In the genomic region with DNA sequence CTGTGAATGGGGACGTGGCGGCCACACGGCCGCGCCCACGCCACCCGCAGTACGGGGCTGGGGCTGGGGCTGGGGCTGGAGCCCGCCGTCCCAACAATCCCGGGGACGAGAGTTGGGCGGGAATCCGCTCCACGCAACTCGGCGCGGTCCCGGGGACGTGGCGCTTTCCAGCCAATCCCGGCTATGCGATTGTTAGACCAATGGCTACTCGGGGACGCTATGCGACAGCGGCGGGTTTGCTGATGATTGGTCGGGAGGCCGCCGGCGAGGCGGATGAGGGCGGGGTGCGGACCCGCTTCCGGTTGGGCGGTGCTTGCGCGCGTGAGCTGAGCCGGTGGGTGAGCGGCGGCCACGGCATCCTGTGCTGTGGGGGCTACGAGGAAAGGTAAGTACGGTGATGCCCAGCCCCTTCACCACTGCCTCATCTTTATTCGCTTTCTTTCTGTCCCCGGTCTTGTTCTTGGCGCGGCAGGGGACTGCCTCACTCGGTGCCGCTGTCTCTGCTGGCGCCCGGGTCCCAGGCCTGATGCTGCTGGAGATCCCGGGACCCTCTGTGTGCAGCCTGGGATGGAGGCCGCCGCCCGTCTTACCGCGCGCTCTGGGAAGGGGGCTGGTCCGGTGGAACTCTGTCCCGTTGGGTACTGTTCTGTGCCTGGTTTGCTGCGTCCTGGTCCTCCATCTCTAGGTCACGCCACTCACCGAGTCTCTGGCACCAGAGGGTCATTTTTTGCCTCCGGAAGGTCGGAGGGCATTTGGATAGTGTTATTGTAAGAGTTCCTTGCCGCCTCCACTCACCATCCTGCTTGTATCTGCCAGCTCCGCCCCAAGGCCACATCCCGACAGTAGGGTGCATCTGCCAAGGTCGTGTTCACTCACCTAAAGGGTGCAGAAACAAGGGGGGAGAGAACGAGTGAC, we compare ENCODE assay signal across 1 cellular context.
TF ChIP-seq lines count a peak whose summit lies in the region.

A gene (plus strand): TSS at position 312 of the 915 bp plus-strand sequence. CDS start 9,225 bp downstream, outside the sequence.

TF ChIP-seq in HepG2, 621 proteins besides CTCF, POLR2A, EP300 and RAD21 (continued from another document and continues in another):
- no peak for TF ChIP-seq ZNF557 (CRISPR knock-in tag; IDR thresholded peaks at IDR 0.05)
- TF ChIP-seq, protein P1, sequence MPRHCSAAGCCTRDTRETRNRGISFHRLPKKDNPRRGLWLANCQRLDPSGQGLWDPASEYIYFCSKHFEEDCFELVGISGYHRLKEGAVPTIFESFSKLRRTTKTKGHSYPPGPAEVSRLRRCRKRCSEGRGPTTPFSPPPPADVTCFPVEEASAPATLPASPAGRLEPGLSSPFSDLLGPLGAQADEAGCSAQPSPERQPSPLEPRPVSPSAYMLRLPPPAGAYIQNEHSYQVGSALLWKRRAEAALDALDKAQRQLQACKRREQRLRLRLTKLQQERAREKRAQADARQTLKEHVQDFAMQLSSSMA (CRISPR knock-in tag; IDR thresholded peaks at IDR 0.05): no peak
- no peak; the same call in 1 of the 2 replicates for TF ChIP-seq ZNF629 (CRISPR knock-in tag; conservative IDR thresholded peaks at IDR 0.05)
- peak; percentile 75; the same call in 1 of the 2 replicates for TF ChIP-seq ZFP90 (CRISPR knock-in tag; IDR thresholded peaks at IDR 0.05; ENCODE audit: borderline replicate concordance)
- TF ChIP-seq ZNF432 (CRISPR knock-in tag; IDR thresholded peaks at IDR 0.05; ENCODE audit: borderline replicate concordance): no peak
- peak; percentile 85 for TF ChIP-seq GATAD1 (CRISPR knock-in tag; IDR thresholded peaks at IDR 0.05)
- TF ChIP-seq, protein P2, sequence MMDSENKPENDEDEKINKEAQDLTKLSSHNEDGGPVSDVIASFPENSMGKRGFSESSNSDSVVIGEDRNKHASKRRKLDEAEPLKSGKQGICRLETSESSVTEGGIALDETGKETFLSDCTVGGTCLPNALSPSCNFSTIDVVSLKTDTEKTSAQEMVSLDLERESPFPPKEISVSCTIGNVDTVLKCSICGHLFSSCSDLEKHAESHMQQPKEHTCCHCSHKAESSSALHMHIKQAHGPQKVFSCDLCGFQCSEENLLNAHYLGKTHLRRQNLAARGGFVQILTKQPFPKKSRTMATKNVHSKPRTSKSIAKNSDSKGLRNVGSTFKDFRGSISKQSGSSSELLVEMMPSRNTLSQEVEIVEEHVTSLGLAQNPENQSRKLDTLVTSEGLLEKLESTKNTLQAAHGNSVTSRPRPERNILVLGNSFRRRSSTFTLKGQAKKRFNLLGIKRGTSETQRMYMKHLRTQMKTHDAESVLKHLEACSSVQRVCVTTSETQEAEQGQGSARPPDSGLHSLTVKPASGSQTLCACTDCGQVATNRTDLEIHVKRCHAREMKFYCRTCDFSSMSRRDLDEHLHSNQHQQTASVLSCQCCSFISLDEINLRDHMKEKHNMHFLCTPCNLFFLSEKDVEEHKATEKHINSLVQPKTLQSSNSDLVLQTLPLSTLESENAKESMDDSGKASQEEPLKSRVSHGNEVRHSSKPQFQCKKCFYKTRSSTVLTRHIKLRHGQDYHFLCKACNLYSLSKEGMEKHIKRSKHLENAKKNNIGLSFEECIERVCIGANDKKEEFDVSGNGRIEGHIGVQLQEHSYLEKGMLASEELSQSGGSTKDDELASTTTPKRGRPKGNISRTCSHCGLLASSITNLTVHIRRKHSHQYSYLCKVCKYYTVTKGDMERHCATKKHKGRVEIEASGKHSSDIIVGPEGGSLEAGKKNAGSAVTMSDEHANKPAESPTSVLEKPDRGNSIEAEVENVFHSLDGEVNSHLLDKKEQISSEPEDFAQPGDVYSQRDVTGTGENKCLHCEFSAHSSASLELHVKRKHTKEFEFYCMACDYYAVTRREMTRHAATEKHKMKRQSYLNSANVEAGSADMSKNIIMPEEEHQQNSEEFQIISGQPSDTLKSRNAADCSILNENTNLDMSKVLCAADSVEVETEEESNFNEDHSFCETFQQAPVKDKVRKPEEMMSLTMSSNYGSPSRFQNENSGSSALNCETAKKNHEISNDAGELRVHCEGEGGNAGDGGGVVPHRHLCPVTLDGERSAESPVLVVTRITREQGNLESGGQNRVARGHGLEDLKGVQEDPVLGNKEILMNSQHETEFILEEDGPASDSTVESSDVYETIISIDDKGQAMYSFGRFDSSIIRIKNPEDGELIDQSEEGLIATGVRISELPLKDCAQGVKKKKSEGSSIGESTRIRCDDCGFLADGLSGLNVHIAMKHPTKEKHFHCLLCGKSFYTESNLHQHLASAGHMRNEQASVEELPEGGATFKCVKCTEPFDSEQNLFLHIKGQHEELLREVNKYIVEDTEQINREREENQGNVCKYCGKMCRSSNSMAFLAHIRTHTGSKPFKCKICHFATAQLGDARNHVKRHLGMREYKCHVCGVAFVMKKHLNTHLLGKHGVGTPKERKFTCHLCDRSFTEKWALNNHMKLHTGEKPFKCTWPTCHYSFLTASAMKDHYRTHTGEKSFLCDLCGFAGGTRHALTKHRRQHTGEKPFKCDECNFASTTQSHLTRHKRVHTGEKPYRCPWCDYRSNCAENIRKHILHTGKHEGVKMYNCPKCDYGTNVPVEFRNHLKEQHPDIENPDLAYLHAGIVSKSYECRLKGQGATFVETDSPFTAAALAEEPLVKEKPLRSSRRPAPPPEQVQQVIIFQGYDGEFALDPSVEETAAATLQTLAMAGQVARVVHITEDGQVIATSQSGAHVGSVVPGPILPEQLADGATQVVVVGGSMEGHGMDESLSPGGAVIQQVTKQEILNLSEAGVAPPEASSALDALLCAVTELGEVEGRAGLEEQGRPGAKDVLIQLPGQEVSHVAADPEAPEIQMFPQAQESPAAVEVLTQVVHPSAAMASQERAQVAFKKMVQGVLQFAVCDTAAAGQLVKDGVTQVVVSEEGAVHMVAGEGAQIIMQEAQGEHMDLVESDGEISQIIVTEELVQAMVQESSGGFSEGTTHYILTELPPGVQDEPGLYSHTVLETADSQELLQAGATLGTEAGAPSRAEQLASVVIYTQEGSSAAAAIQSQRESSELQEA (CRISPR knock-in tag; IDR thresholded peaks at IDR 0.05; ENCODE audit: not compliant biosample characterization): no peak
- TF ChIP-seq, protein P3, sequence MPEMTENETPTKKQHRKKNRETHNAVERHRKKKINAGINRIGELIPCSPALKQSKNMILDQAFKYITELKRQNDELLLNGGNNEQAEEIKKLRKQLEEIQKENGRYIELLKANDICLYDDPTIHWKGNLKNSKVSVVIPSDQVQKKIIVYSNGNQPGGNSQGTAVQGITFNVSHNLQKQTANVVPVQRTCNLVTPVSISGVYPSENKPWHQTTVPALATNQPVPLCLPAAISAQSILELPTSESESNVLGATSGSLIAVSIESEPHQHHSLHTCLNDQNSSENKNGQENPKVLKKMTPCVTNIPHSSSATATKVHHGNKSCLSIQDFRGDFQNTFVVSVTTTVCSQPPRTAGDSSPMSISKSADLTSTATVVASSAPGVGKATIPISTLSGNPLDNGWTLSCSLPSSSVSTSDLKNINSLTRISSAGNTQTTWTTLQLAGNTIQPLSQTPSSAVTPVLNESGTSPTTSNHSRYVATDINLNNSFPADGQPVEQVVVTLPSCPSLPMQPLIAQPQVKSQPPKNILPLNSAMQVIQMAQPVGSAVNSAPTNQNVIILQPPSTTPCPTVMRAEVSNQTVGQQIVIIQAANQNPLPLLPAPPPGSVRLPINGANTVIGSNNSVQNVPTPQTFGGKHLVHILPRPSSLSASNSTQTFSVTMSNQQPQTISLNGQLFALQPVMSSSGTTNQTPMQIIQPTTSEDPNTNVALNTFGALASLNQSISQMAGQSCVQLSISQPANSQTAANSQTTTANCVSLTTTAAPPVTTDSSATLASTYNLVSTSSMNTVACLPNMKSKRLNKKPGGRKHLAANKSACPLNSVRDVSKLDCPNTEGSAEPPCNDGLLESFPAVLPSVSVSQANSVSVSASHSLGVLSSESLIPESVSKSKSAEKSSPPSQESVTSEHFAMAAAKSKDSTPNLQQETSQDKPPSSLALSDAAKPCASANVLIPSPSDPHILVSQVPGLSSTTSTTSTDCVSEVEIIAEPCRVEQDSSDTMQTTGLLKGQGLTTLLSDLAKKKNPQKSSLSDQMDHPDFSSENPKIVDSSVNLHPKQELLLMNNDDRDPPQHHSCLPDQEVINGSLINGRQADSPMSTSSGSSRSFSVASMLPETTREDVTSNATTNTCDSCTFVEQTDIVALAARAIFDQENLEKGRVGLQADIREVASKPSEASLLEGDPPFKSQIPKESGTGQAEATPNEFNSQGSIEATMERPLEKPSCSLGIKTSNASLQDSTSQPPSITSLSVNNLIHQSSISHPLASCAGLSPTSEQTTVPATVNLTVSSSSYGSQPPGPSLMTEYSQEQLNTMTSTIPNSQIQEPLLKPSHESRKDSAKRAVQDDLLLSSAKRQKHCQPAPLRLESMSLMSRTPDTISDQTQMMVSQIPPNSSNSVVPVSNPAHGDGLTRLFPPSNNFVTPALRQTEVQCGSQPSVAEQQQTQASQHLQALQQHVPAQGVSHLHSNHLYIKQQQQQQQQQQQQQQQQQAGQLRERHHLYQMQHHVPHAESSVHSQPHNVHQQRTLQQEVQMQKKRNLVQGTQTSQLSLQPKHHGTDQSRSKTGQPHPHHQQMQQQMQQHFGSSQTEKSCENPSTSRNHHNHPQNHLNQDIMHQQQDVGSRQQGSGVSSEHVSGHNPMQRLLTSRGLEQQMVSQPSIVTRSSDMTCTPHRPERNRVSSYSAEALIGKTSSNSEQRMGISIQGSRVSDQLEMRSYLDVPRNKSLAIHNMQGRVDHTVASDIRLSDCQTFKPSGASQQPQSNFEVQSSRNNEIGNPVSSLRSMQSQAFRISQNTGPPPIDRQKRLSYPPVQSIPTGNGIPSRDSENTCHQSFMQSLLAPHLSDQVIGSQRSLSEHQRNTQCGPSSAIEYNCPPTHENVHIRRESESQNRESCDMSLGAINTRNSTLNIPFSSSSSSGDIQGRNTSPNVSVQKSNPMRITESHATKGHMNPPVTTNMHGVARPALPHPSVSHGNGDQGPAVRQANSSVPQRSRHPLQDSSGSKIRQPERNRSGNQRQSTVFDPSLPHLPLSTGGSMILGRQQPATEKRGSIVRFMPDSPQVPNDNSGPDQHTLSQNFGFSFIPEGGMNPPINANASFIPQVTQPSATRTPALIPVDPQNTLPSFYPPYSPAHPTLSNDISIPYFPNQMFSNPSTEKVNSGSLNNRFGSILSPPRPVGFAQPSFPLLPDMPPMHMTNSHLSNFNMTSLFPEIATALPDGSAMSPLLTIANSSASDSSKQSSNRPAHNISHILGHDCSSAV (CRISPR knock-in tag; IDR thresholded peaks at IDR 0.05; ENCODE audit: borderline replicate concordance): no peak
- TF ChIP-seq, protein P4, sequence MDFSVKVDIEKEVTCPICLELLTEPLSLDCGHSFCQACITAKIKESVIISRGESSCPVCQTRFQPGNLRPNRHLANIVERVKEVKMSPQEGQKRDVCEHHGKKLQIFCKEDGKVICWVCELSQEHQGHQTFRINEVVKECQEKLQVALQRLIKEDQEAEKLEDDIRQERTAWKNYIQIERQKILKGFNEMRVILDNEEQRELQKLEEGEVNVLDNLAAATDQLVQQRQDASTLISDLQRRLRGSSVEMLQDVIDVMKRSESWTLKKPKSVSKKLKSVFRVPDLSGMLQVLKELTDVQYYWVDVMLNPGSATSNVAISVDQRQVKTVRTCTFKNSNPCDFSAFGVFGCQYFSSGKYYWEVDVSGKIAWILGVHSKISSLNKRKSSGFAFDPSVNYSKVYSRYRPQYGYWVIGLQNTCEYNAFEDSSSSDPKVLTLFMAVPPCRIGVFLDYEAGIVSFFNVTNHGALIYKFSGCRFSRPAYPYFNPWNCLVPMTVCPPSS (IDR thresholded peaks at IDR 0.05): no peak
- TF ChIP-seq, protein P5, sequence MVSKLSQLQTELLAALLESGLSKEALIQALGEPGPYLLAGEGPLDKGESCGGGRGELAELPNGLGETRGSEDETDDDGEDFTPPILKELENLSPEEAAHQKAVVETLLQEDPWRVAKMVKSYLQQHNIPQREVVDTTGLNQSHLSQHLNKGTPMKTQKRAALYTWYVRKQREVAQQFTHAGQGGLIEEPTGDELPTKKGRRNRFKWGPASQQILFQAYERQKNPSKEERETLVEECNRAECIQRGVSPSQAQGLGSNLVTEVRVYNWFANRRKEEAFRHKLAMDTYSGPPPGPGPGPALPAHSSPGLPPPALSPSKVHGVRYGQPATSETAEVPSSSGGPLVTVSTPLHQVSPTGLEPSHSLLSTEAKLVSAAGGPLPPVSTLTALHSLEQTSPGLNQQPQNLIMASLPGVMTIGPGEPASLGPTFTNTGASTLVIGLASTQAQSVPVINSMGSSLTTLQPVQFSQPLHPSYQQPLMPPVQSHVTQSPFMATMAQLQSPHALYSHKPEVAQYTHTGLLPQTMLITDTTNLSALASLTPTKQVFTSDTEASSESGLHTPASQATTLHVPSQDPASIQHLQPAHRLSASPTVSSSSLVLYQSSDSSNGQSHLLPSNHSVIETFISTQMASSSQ (IDR thresholded peaks at IDR 0.05; ENCODE audit: low read depth): no peak
- TF ChIP-seq, protein P5 (CRISPR knock-in tag; IDR thresholded peaks at IDR 0.05; ENCODE audit: borderline replicate concordance): peak; percentile 21; the same call in 1 of the 2 replicates
- no peak for TF ChIP-seq ZNF883 (CRISPR knock-in tag; IDR thresholded peaks at IDR 0.05; ENCODE audit: not compliant biosample characterization)
- TF ChIP-seq PAWR (CRISPR knock-in tag; IDR thresholded peaks at IDR 0.05; ENCODE audit: borderline replicate concordance): no peak
- no peak for TF ChIP-seq LCORL (IDR thresholded peaks at IDR 0.05)
- TF ChIP-seq LCORL (CRISPR knock-in tag; IDR thresholded peaks at IDR 0.05): no peak; the same call in 1 of the 2 replicates
- TF ChIP-seq IRX3 (CRISPR knock-in tag; IDR thresholded peaks at IDR 0.05; ENCODE audit: borderline replicate concordance, low read depth): 0 out of 2 replicates have a peak, but pooled peaks have one; percentile 60
- TF ChIP-seq ZFP36L2 (CRISPR knock-in tag; IDR thresholded peaks at IDR 0.05): no peak
- TF ChIP-seq, protein P6, sequence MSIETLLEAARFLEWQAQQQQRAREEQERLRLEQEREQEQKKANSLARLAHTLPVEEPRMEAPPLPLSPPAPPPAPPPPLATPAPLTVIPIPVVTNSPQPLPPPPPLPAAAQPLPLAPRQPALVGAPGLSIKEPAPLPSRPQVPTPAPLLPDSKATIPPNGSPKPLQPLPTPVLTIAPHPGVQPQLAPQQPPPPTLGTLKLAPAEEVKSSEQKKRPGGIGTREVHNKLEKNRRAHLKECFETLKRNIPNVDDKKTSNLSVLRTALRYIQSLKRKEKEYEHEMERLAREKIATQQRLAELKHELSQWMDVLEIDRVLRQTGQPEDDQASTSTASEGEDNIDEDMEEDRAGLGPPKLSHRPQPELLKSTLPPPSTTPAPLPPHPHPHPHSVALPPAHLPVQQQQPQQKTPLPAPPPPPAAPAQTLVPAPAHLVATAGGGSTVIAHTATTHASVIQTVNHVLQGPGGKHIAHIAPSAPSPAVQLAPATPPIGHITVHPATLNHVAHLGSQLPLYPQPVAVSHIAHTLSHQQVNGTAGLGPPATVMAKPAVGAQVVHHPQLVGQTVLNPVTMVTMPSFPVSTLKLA (IDR thresholded peaks at IDR 0.05): peak; percentile 26; the same call in 1 of the 2 replicates
- no peak for TF ChIP-seq ZNF24 (IDR thresholded peaks at IDR 0.05)
- TF ChIP-seq ZNF468 (CRISPR knock-in tag; IDR thresholded peaks at IDR 0.05): no peak
